10 cellular contexts compared by ENCODE assay signal in genomic region chr14:103427485-103428443, GRCh38. TPM values are rescaled to one million over a fixed set of nuclear protein-coding genes. Genes with fewer than 3 reads are reported as not detected.
A peak's percentile ranks its signal among the peaks of the same experiment; 100 is the strongest.
DNase-seq lines count a peak whose midpoint lies in the region; ATAC-seq, FAIRE-seq and TF ChIP-seq lines count a peak whose summit lies in the region.
"Had no signal": no experiment of that assay in that cellular context is flagged by ENCODE, and none has a peak within 500 bp of the region (broad histone marks: within the 10 kb centered on the region; RNA-seq: fewer than 3 reads in every experiment).

No MANE protein-coding gene starts in this region.

- H3K9me3 ChIP-seq in SK-N-MC (ENCODE audit: low read depth, low read length) (no peaks in the 10 kb centered on the region), pancreas (no peaks in the 10 kb centered on the region), Peyer's patch (no peaks in the 10 kb centered on the region)
- H3K9me3 ChIP-seq: right lobe of liver had no signal

- 78% methylated on average over 3 of the region's 3 CpGs for WGBS in pancreas, 2 donors

- no peak overlapping the region for H3K4me3 Mint-ChIP-seq in dendritic cell treated with granulocyte-macrophage colony-stimulating factor and Interleukin-4, amounts not matched to agents 40 ng/mL and 50 ng/mL, for 4 days

- DNase-seq in GM18507 (ENCODE audit: extremely low spot score, insufficient read length, low read depth) (no peak), SK-N-MC (ENCODE audit: low read depth, low spot score) (peak; percentile 70), pancreas (peak in 1 of 6 donors; percentile 26), NCI-H1105 (lab: John Stamatoyannopoulos, UW) (no peak), activated gamma-delta T cell treated with Interleukin-2 at 50 U/mL for 16 hours (no peak), GOT3 (lab: John Stamatoyannopoulos, UW) (no peak), Peyer's patch (no peak)
- DNase-seq: H7, right lobe of liver had no signal

- peaks cover 23% of the 10 kb centered on the region for H3K4me1 Mint-ChIP-seq in dendritic cell treated with granulocyte-macrophage colony-stimulating factor and Interleukin-4, amounts not matched to agents 40 ng/mL and 50 ng/mL, for 4 days (ENCODE audit: low read depth)

- H3K36me3 ChIP-seq in SK-N-MC (ENCODE audit: insufficient read depth, low read length): peaks cover 39% of the 10 kb centered on the region
- H3K36me3 ChIP-seq in pancreas: no peaks in the 10 kb centered on the region
- H3K36me3 ChIP-seq in Peyer's patch: no peaks in the 10 kb centered on the region

- peak overlapping the region; percentile 91 for H3K27ac ChIP-seq in SK-N-MC
- H3K27ac ChIP-seq in pancreas: no peak overlapping the region
- H3K27ac ChIP-seq in Peyer's patch: peak overlapping the region in 1 of 4 donors; percentile 2
- H3K27ac ChIP-seq: right lobe of liver had no signal

- TF ChIP-seq POLR2A in Peyer's patch (IDR thresholded peaks at IDR 0.05): no peak

- H3K27me3 Mint-ChIP-seq in dendritic cell treated with granulocyte-macrophage colony-stimulating factor and Interleukin-4, amounts not matched to agents 40 ng/mL and 50 ng/mL, for 4 days: no peaks in the 10 kb centered on the region

- peaks cover 33% of the 10 kb centered on the region for H3K36me3 Mint-ChIP-seq in dendritic cell treated with granulocyte-macrophage colony-stimulating factor and Interleukin-4, amounts not matched to agents 40 ng/mL and 50 ng/mL, for 4 days (ENCODE audit: low read depth)

- intact Hi-C loops in dendritic cell treated with granulocyte-macrophage colony-stimulating factor and Interleukin-4, amounts not matched to agents 40 ng/mL and 50 ng/mL, for 4 days (cut with micrococcal nuclease): no loop called here
- intact Hi-C loops in pancreas (cut with DNase I): no loop called here

- H3K27ac Mint-ChIP-seq in dendritic cell treated with granulocyte-macrophage colony-stimulating factor and Interleukin-4, amounts not matched to agents 40 ng/mL and 50 ng/mL, for 4 days: peak overlapping the region; percentile 69

- FAIRE-seq in GM18507 (lab: Jason Lieb, UNC): peak; percentile 66
- FAIRE-seq in pancreas (lab: Jason Lieb, UNC): no peak

- peaks cover 0 to 18% (median 15%) of the 10 kb centered on the region in 3 donors for H3K4me1 ChIP-seq in pancreas
- H3K4me1 ChIP-seq in Peyer's patch: peaks cover 0 to 7% (median 0%) of the 10 kb centered on the region in 4 donors
- H3K4me1 ChIP-seq: right lobe of liver had no signal

- no peak for TF ChIP-seq CTCF in pancreas (IDR thresholded peaks at IDR 0.05)
- no peak for TF ChIP-seq CTCF in Peyer's patch (IDR thresholded peaks at IDR 0.05)

- no peak overlapping the region for H3K9ac ChIP-seq in SK-N-MC (ENCODE audit: insufficient read length)

- H3K9me3 Mint-ChIP-seq in dendritic cell treated with granulocyte-macrophage colony-stimulating factor and Interleukin-4, amounts not matched to agents 40 ng/mL and 50 ng/mL, for 4 days: no peaks in the 10 kb centered on the region

- peak; percentile 18 to 52 (median 31) for ATAC-seq in pancreas

- H3K27me3 ChIP-seq in pancreas (no peaks in the 10 kb centered on the region), Peyer's patch (no peaks in the 10 kb centered on the region)
- H3K27me3 ChIP-seq: right lobe of liver had no signal

- H3K4me3 ChIP-seq in SK-N-MC: peak overlapping the region; percentile 38; the same call in 1 of the 2 replicates
- H3K4me3 ChIP-seq in pancreas: no peak overlapping the region
- H3K4me3 ChIP-seq in Peyer's patch: no peak overlapping the region
- H3K4me3 ChIP-seq: right lobe of liver had no signal

RNA-seq across cellular contexts. Expression of gene MARK3, which starts 42.5 kb away (rescaled TPM):
- 10 to 100 TPM; 35.3 to 51.0 (median 40.1) TPM for total RNA-seq in pancreas
- 100 to 1,000 TPM in 1 of 2 donors, 10 to 100 TPM in 1; 84.7 to 110 TPM for polyA plus RNA-seq in pancreas
- 100 to 1,000 TPM in 2 of 4 donors, 10 to 100 TPM in 2; 76.0 to 196 (median 99.5) TPM for total RNA-seq in Peyer's patch
